1 cellular context compared by ENCODE assay signal in the genomic region with DNA sequence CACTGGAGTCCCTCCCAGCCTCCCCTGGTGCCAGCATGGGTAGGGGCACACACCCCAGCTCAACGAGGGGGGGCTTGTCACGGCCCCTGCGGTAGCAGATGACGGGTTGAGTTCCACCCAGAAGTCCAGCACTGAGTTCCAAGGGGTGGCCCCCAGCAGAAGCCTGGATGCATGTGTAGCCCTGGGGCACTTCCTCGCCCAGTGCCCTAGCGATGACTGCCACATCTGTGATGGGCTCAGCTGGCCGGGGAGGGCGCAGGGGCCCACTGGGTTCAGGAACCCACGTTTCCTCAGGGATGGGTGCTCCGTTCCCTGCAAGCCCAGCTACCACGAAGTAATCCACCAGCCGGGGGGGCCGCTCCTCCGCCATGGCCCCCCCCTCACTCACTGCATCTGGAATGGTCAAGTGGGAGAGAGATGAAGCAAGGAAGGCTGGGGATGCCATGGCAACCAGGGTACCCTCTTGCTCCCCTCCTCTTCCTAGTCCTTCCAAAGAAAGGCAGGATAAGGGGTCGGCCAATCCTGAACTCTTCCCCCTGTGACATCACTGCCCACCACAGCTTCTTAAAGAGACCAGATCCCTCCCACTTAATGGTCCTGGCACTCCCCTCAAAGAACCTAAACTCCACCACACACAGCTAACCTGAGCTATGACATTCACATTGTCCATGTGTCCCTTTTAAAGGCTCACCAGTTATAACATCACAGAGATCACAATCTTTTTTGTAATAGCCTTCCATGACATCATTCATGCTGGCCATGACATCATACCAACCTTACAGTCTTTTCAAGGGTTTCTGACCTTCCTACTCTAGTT.
TF ChIP-seq lines count a peak whose summit lies in the region.

No MANE protein-coding gene starts in this region.

TF ChIP-seq in H1, 55 proteins besides CTCF, POLR2A, EP300 and RAD21:
- peak; percentile 82 for TF ChIP-seq CREB1 (IDR thresholded peaks at IDR 0.05)
- TF ChIP-seq FOSL1 (IDR thresholded peaks at IDR 0.05; ENCODE audit: insufficient read depth, low read depth, low read length): no peak
